27 cellular contexts compared by ENCODE assay signal in genomic region chr3:139668332-139668731, GRCh38.
"Had no signal": no experiment of that assay in that cellular context is flagged by ENCODE, and none has a peak within 500 bp of the region (broad histone marks: within the 10 kb centered on the region; RNA-seq: fewer than 3 reads in every experiment).

No MANE protein-coding gene starts in this region.

- H3K4me1 Mint-ChIP-seq: immature natural killer cell had no signal

- H3K9me3 ChIP-seq: colonic mucosa, esophagus squamous epithelium, gastrocnemius medialis, heart right ventricle, left lung, lower lobe of right lung had no signal

- H3K4me3 ChIP-seq: colonic mucosa, esophagus squamous epithelium, gastrocnemius medialis, heart right ventricle, left lung, lower lobe of right lung had no signal

- H3K36me3 Mint-ChIP-seq: immature natural killer cell had no signal

- H3K27me3 ChIP-seq: colonic mucosa, esophagus squamous epithelium, gastrocnemius medialis, heart right ventricle, left lung had no signal

- H3K27ac ChIP-seq: colonic mucosa, epithelial cell of prostate, esophagus squamous epithelium, gastrocnemius medialis, heart right ventricle, left lung, lower lobe of right lung had no signal

- ATAC-seq: effector memory CD8-positive, alpha-beta T cell; esophagus mucosa; gastrocnemius medialis; heart right ventricle; left lung; left ventricle myocardium superior; lower lobe of right lung had no signal

- H3K9me3 Mint-ChIP-seq: dendritic cell treated with granulocyte-macrophage colony-stimulating factor and Interleukin-4, amounts not matched to agents 40 ng/mL and 50 ng/mL, for 4 days; effector memory CD8-positive, alpha-beta T cell; endodermal cell; immature natural killer cell had no signal

- H3K27ac Mint-ChIP-seq: dendritic cell treated with granulocyte-macrophage colony-stimulating factor and Interleukin-4, amounts not matched to agents 40 ng/mL and 50 ng/mL, for 4 days; effector memory CD8-positive, alpha-beta T cell; endodermal cell; immature natural killer cell had no signal

- H3K36me3 ChIP-seq: colonic mucosa, esophagus squamous epithelium, gastrocnemius medialis, heart right ventricle, left lung, lower lobe of right lung had no signal

- H3K27me3 Mint-ChIP-seq: dendritic cell treated with granulocyte-macrophage colony-stimulating factor and Interleukin-4, amounts not matched to agents 40 ng/mL and 50 ng/mL, for 4 days; effector memory CD8-positive, alpha-beta T cell had no signal

- FAIRE-seq: endometrium, kidney had no signal

- H3K4me1 ChIP-seq: colonic mucosa, esophagus squamous epithelium, left lung, lower lobe of right lung had no signal

- H3K4me3 Mint-ChIP-seq: dendritic cell treated with granulocyte-macrophage colony-stimulating factor and Interleukin-4, amounts not matched to agents 40 ng/mL and 50 ng/mL, for 4 days; effector memory CD8-positive, alpha-beta T cell; endodermal cell; immature natural killer cell had no signal

- DNase-seq: colonic mucosa; cortex of kidney; effector CD8-positive, alpha-beta T cell; effector memory CD8-positive, alpha-beta T cell; endodermal cell; erythroblast; esophagus squamous epithelium; foreskin fibroblast; foreskin melanocyte; gastrocnemius medialis; glutamatergic neuron; head of caudate nucleus; heart right ventricle; hippocampal formation; immature natural killer cell; islet precursor cell; kidney; kidney glomerular epithelial cell; left lung; left ventricle myocardium superior; lower lobe of right lung; mesenchymal stem cell; midbrain had no signal
